In genomic region chr1:205312866-205313680, GRCh38 we compare ENCODE assay signal across 9 cellular contexts. TPM values are rescaled to one million over a fixed set of nuclear protein-coding genes. Genes with fewer than 3 reads are reported as not detected.
DNase-seq lines count a peak whose midpoint lies in the region; TF ChIP-seq lines count a peak whose summit lies in the region.
"Had no signal": no experiment of that assay in that cellular context is flagged by ENCODE, and none has a peak within 500 bp of the region (broad histone marks: within the 10 kb centered on the region; RNA-seq: fewer than 3 reads in every experiment).

No MANE protein-coding gene starts in this region.

- CTCF ChIA-PET in Caco-2 (lab: Charles Lee), result interaction anchor here (1.9 kb wide), 1 partner anchor 40 kb away, joined by 9 read pairs; no protein-coding TSS in a partner anchor

- H3K27me3 ChIP-seq in Caco-2 (replicated peaks; ENCODE audit: control insufficient read depth, insufficient read depth, low read length) (no peaks in the 10 kb centered on the region), SJSA1 (replicated peaks) (no peaks in the 10 kb centered on the region), esophagus (ENCODE audit: control insufficient read depth in 1 of 2, insufficient read depth in 2 of 2, low read length in 2 of 2) (no peaks in the 10 kb centered on the region), parathyroid adenoma (ENCODE audit: control insufficient read depth, insufficient read depth, low read length) (no peaks in the 10 kb centered on the region)

- peak overlapping the region; percentile 76 for H3K27ac ChIP-seq in SJSA1
- peak overlapping the region; percentile 44 to 60 for H3K27ac ChIP-seq in esophagus (ENCODE audit: low read depth in 2 of 2, low read length in 1 of 2)
- H3K27ac ChIP-seq in parathyroid adenoma, result peak overlapping the region; percentile 11

- DNase-seq in Caco-2 (no peak), SJSA1 (ENCODE audit: low read depth in 1 of 2, low spot score in 2 of 2) (no peak), A172 (ENCODE audit: low spot score) (no peak), retina (no peak), DMS 273 treated with DMSO at 0.1 percent for 48 hours (lab: John Stamatoyannopoulos, UW) (no peak)
- no peak for DNase-seq in stimulated activated CD4-positive, alpha-beta T cell treated with anti-CD3 and anti-CD28 coated beads, Interleukin-4, amount 100 ng/mL, for 4 hours
- DNase-seq: cerebellar nuclear complex had no signal

- no TSS peak for BruUV-seq in Caco-2 (replicated peaks; lab: Mats Ljungman, UMichigan)

- H3K4me2 ChIP-seq in parathyroid adenoma (ENCODE audit: low read length), result no peak overlapping the region

- H3K4me3 Mint-ChIP-seq in Caco-2 (ENCODE audit: unreplicated experiment), result no peak overlapping the region

- 49 to 52% methylated on average over 13 of the region's 13 CpGs for whole genome bisulfite sequencing in esophagus, 2 donors

- no peak for TF ChIP-seq CTCF in Caco-2 (IDR thresholded peaks at IDR 0.05; ENCODE audit: insufficient read depth in 1 of 2, low read depth in 1 of 2, low read length in 1 of 2, severe bottlenecking in 1 of 2, unreplicated experiment in 1 of 2)
- TF ChIP-seq CTCF in parathyroid adenoma (IDR thresholded peaks at IDR 0.05), result no peak

- H3K9me3 ChIP-seq in Caco-2 (no peaks in the 10 kb centered on the region), SJSA1 (replicated peaks) (no peaks in the 10 kb centered on the region), esophagus (ENCODE audit: control insufficient read depth in 2 of 2, insufficient read depth in 1 of 2, low read depth in 1 of 2, low read length in 1 of 2) (no peaks in the 10 kb centered on the region), parathyroid adenoma (ENCODE audit: control insufficient read depth, low read length) (no peaks in the 10 kb centered on the region)

- H3K79me2 ChIP-seq in parathyroid adenoma, result peaks cover 34% of the 10 kb centered on the region

- no peak overlapping the region for H2AFZ ChIP-seq in parathyroid adenoma

- intact Hi-C loops in Caco-2 (cut with micrococcal nuclease; ENCODE audit: unreplicated experiment), result no loop called here

- H3K4me1 Mint-ChIP-seq in Caco-2 (ENCODE audit: low read depth, unreplicated experiment), result peaks cover 34% of the 10 kb centered on the region

- H3K36me3 ChIP-seq in Caco-2 (ENCODE audit: control insufficient read depth, insufficient read depth, low read length), result peaks cover 1% of the 10 kb centered on the region
- peaks cover 48% of the 10 kb centered on the region for H3K36me3 ChIP-seq in SJSA1
- peaks cover under 1 to 22% of the 10 kb centered on the region in 2 donors for H3K36me3 ChIP-seq in esophagus (ENCODE audit: control insufficient read depth in 2 of 2, insufficient read depth in 2 of 2, low read length in 1 of 2)
- no peaks in the 10 kb centered on the region for H3K36me3 ChIP-seq in parathyroid adenoma (ENCODE audit: control insufficient read depth, insufficient read depth, low read length)

- peak overlapping the region; percentile 24 for H3K27ac Mint-ChIP-seq in Caco-2 (ENCODE audit: unreplicated experiment)

- POLR2A ChIA-PET in Caco-2 (lab: Charles Lee), result interaction anchor here (0.6 kb wide), 2 partner anchors 12 to 345 kb away, joined by 3 to 14 read pairs; no protein-coding TSS in a partner anchor

- H3K4me3 ChIP-seq in Caco-2 (ENCODE audit: low read depth, low read length) (no peak overlapping the region), SJSA1 (no peak overlapping the region), esophagus (ENCODE audit: low read depth in 1 of 2, low read length in 2 of 2) (peak overlapping the region in 1 of 2 donors; percentile 27), parathyroid adenoma (ENCODE audit: low read depth, low read length) (no peak overlapping the region)

- H3K36me3 Mint-ChIP-seq in Caco-2 (ENCODE audit: insufficient read depth, unreplicated experiment), result peaks cover 76% of the 10 kb centered on the region

- H3K27me3 Mint-ChIP-seq in Caco-2 (ENCODE audit: insufficient read depth, unreplicated experiment), result no peaks in the 10 kb centered on the region

- H3K9me3 Mint-ChIP-seq in Caco-2 (ENCODE audit: unreplicated experiment), result no peaks in the 10 kb centered on the region

- H3K4me1 ChIP-seq in Caco-2 (peaks cover 50% of the 10 kb centered on the region), SJSA1 (replicated peaks) (peaks cover 52% of the 10 kb centered on the region), esophagus (ENCODE audit: control insufficient read depth in 2 of 2, insufficient read depth in 2 of 2, low read length in 1 of 2) (peaks cover 13 to 32% of the 10 kb centered on the region in 2 donors), parathyroid adenoma (peaks cover 18% of the 10 kb centered on the region)

- H3K9ac ChIP-seq in parathyroid adenoma, result no peak overlapping the region

RNA-seq across cellular contexts. Expression of gene NUAK2, which starts 8.5 kb away (rescaled TPM):
- 25.7 and 27.0 TPM in 2 replicates for total RNA-seq in Caco-2 (2022)
- total RNA-seq in SJSA1 (2014; rRNA removed; shearing (Covaris generic)), result 2.9 and 5.8 TPM in 2 replicates
- polyA plus RNA-seq in esophagus, result 10 to 100 TPM; 14.7 to 28.3 TPM
- 16.3 and 18.4 TPM in 2 replicates for total RNA-seq in A172 (2014; rRNA removed; shearing (Covaris generic))

RNA-seq across cellular contexts. Expression of gene KLHDC8A, which starts 43.6 kb away (rescaled TPM):
- not detected in 2 replicates for total RNA-seq in Caco-2 (2022)
- not detected in 2 replicates for total RNA-seq in SJSA1 (2014; rRNA removed; shearing (Covaris generic))
- 1 to 10 TPM; 5.5 to 8.0 TPM for polyA plus RNA-seq in esophagus
- not detected in 2 replicates for total RNA-seq in A172 (2014; rRNA removed; shearing (Covaris generic))

Comparison
In these comparisons a context has a peak if more than half of its experiments do, and no peak if none do; other contexts are left out.
1. H3K27ac ChIP-seq: peak in every context shown above with its lines; median percentile 76 in SJSA1; 52 in esophagus; 11 in parathyroid adenoma.